24 cellular contexts compared by ENCODE assay signal in the genomic region with DNA sequence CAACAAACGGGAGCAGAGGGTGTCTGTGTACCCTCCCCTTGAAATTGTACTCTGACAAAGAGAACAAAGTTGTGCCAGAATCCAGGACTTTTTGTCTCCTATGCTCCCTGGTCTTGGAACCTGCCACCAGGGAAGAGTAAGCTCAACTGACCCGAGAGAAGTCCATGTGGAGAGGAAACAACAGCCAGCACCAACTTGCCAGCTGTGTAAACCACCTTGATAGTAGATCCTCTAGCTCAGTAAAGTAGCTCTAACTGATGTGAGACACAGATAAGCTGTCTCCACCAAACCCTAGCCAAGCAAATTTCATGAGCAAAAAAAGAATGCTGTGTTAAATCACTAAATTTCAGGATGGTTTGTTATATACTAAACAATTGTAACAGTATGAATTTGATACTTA.
"Had no signal": no experiment of that assay in that cellular context is flagged by ENCODE, and none has a peak within 500 bp of the region (broad histone marks: within the 10 kb centered on the region; RNA-seq: fewer than 3 reads in every experiment).

No MANE protein-coding gene starts in this region.

- H3K27ac ChIP-seq: brain microvascular endothelial cell, cardiac muscle cell, VCaP had no signal

- H3K4me3 Mint-ChIP-seq: activated CD4-positive, alpha-beta memory T cell treated with anti-CD3 and anti-CD28 coated beads for 36 hours; activated CD4-positive, alpha-beta T cell treated with anti-CD3 and anti-CD28 coated beads, Interleukin-2, amount 10 ng/mL, durations not matched to agents 7 days and 5 days; activated naive CD4-positive, alpha-beta T cell treated with anti-CD3 and anti-CD28 coated beads, Interleukin-2, amount 10 ng/mL, durations not matched to agents 7 days and 5 days; activated naive CD8-positive, alpha-beta T cell treated with anti-CD3 and anti-CD28 coated beads for 36 hours had no signal

- H3K4me3 ChIP-seq: cardiac muscle cell had no signal

- H3K27me3 Mint-ChIP-seq: activated CD4-positive, alpha-beta memory T cell treated with anti-CD3 and anti-CD28 coated beads for 36 hours; activated CD4-positive, alpha-beta T cell treated with anti-CD3 and anti-CD28 coated beads, Interleukin-2, amount 10 ng/mL, durations not matched to agents 7 days and 5 days; activated naive CD4-positive, alpha-beta T cell treated with anti-CD3 and anti-CD28 coated beads, Interleukin-2, amount 10 ng/mL, durations not matched to agents 7 days and 5 days; activated naive CD8-positive, alpha-beta T cell treated with anti-CD3 and anti-CD28 coated beads for 36 hours had no signal

- H3K9me3 Mint-ChIP-seq: activated CD4-positive, alpha-beta memory T cell treated with anti-CD3 and anti-CD28 coated beads for 36 hours; activated CD4-positive, alpha-beta T cell treated with anti-CD3 and anti-CD28 coated beads, Interleukin-2, amount 10 ng/mL, durations not matched to agents 7 days and 5 days; activated naive CD4-positive, alpha-beta T cell treated with anti-CD3 and anti-CD28 coated beads, Interleukin-2, amount 10 ng/mL, durations not matched to agents 7 days and 5 days; activated naive CD8-positive, alpha-beta T cell treated with anti-CD3 and anti-CD28 coated beads for 36 hours; activated T-helper 2 cell treated with anti-CD3 and anti-CD28 coated beads, Interferon-gamma antibody, Interleukin-2, Interleukin-4, amounts not matched to agents 10 μg/mL and 5 μg/mL and 100 μg/mL, durations not matched to agents 14 hours and 24 hours and 36 hours had no signal

- H3K27ac Mint-ChIP-seq: activated CD4-positive, alpha-beta memory T cell treated with anti-CD3 and anti-CD28 coated beads for 36 hours; activated CD4-positive, alpha-beta T cell treated with anti-CD3 and anti-CD28 coated beads, Interleukin-2, amount 10 ng/mL, durations not matched to agents 7 days and 5 days; activated naive CD4-positive, alpha-beta T cell treated with anti-CD3 and anti-CD28 coated beads, Interleukin-2, amount 10 ng/mL, durations not matched to agents 7 days and 5 days; activated naive CD8-positive, alpha-beta T cell treated with anti-CD3 and anti-CD28 coated beads for 36 hours; activated T-helper 2 cell treated with anti-CD3 and anti-CD28 coated beads, Interferon-gamma antibody, Interleukin-2, Interleukin-4, amounts not matched to agents 10 μg/mL and 5 μg/mL and 100 μg/mL, durations not matched to agents 14 hours and 24 hours and 36 hours had no signal

- H3K27me3 ChIP-seq: brain microvascular endothelial cell, cardiac muscle cell had no signal

- H3K9me3 ChIP-seq: SK-N-SH had no signal

- DNase-seq: activated CD4-positive, alpha-beta memory T cell treated with anti-CD3 and anti-CD28 coated beads for 36 hours; activated CD4-positive, alpha-beta T cell treated with anti-CD3 and anti-CD28 coated beads, Interleukin-2, amount 10 ng/mL, durations not matched to agents 7 days and 5 days; activated CD4-positive, CD25-positive, alpha-beta regulatory T cell; activated CD8-positive, alpha-beta memory T cell treated with anti-CD3 and anti-CD28 coated beads for 24 hours; activated gamma-delta T cell treated with Interleukin-2 at 50 U/mL for 16 hours; activated naive CD4-positive, alpha-beta T cell treated with anti-CD3 and anti-CD28 coated beads, Interleukin-2, amount 10 ng/mL, durations not matched to agents 7 days and 5 days; activated naive CD8-positive, alpha-beta T cell treated with anti-CD3 and anti-CD28 coated beads for 36 hours; activated T-cell treated with anti-CD3 and anti-CD28 coated beads, Interleukin-2, amount 50 U/mL, for 48 hours; brain microvascular endothelial cell; Karpas-422; NCI-H1048; NCI-H1694; NCI-H2029; NCI-H2107; NCI-H2171 treated with DMSO at 0.1 percent for 48 hours; NCI-H510A treated with DMSO at 0.1 percent for 48 hours; NK-92 treated with Interleukin-12 subunit alpha and Interleukin-12 subunit beta, amount 100 ng/mL, for 24 hours; OCI-M1; RPMI8226; SK-N-SH; T-helper 1 cell had no signal

- H3K4me1 Mint-ChIP-seq: activated naive CD4-positive, alpha-beta T cell treated with anti-CD3 and anti-CD28 coated beads, Interleukin-2, amount 10 ng/mL, durations not matched to agents 7 days and 5 days had no signal

- H3K36me3 ChIP-seq: brain microvascular endothelial cell, cardiac muscle cell had no signal
